ENCODE assay signal across 9 cellular contexts in genomic region chr14:25537846-25538455, GRCh38.
A peak's percentile ranks its signal among the peaks of the same experiment; 100 is the strongest.
DNase-seq lines count a peak whose midpoint lies in the region; ATAC-seq and TF ChIP-seq lines count a peak whose summit lies in the region.
"Had no signal": no experiment of that assay in that cellular context is flagged by ENCODE, and none has a peak within 500 bp of the region (broad histone marks: within the 10 kb centered on the region; RNA-seq: fewer than 3 reads in every experiment).

No MANE protein-coding gene starts in this region.

- no peak for TF ChIP-seq POLR2A in stomach (IDR thresholded peaks at IDR 0.05)

- no peaks in the 10 kb centered on the region for H3K36me3 ChIP-seq in DND-41 (ENCODE audit: insufficient read depth, low read length)
- H3K36me3 ChIP-seq in endodermal cell (ENCODE audit: control insufficient read depth, insufficient read depth, low read length), result no peaks in the 10 kb centered on the region
- no peaks in the 10 kb centered on the region for H3K36me3 ChIP-seq in stomach

- DNase-seq in DND-41 (peak; percentile 35), NCI-H748 (lab: John Stamatoyannopoulos, UW; ENCODE audit: unreplicated experiment) (peak; percentile 78), endodermal cell (peak; percentile 92), stomach (peak; percentile 44)

- H3K9me3 Mint-ChIP-seq in endodermal cell, result peaks cover 7% of the 10 kb centered on the region

- no peak overlapping the region for H3K4me2 ChIP-seq in DND-41 (ENCODE audit: insufficient read depth, low read length)

- H3K9ac ChIP-seq in DND-41 (ENCODE audit: low read depth, low read length), result no peak overlapping the region
- no peak overlapping the region for H3K9ac ChIP-seq in endodermal cell (ENCODE audit: extremely low read depth, low read length, poor library complexity, severe bottlenecking)

- H3K9me3 ChIP-seq in DND-41 (ENCODE audit: insufficient read depth, low read length, severe bottlenecking) (no peaks in the 10 kb centered on the region), endodermal cell (ENCODE audit: control insufficient read depth, low read length) (peaks cover under 1% of the 10 kb centered on the region), stomach (no peaks in the 10 kb centered on the region)

- H3K27ac Mint-ChIP-seq in endodermal cell, result no peak overlapping the region
- H3K27ac Mint-ChIP-seq: IgD-negative memory B cell had no signal

- H3K4me3 ChIP-seq in DND-41 (ENCODE audit: low read depth in 1 of 2, low read length in 2 of 2) (no peak overlapping the region), endodermal cell (ENCODE audit: low read length) (no peak overlapping the region), stomach (no peak overlapping the region)

- no peaks in the 10 kb centered on the region for H3K36me3 Mint-ChIP-seq in endodermal cell (ENCODE audit: low read depth)
- H3K36me3 Mint-ChIP-seq: IgD-negative memory B cell had no signal

- no peaks in the 10 kb centered on the region for H3K4me1 ChIP-seq in DND-41 (ENCODE audit: insufficient read depth, low read length)
- no peaks in the 10 kb centered on the region for H3K4me1 ChIP-seq in endodermal cell (ENCODE audit: control insufficient read depth, insufficient read depth, low read length)
- no peaks in the 10 kb centered on the region for H3K4me1 ChIP-seq in stomach

- H3K27me3 ChIP-seq in DND-41 (ENCODE audit: insufficient read depth, low read length, poor library complexity), result no peaks in the 10 kb centered on the region
- H3K27me3 ChIP-seq in endodermal cell (ENCODE audit: control insufficient read depth, insufficient read depth, low read length, poor library complexity, severe bottlenecking), result no peaks in the 10 kb centered on the region
- no peaks in the 10 kb centered on the region for H3K27me3 ChIP-seq in stomach

- peak; percentile 67 for TF ChIP-seq CTCF in DND-41 (IDR thresholded peaks at IDR 0.05; ENCODE audit: borderline replicate concordance, extremely low read depth, low read length, poor library complexity, severe bottlenecking)
- TF ChIP-seq CTCF in endodermal cell (conservative IDR thresholded peaks at IDR 0.05), result peak; percentile 94
- peak in 5 of 7 experiments; percentile 20 to 41 (median 31) for TF ChIP-seq CTCF in stomach (IDR thresholded peaks at IDR 0.05)

- TF ChIP-seq EP300 in stomach (IDR thresholded peaks at IDR 0.05), result no peak

- no peak overlapping the region for H3K4me3 Mint-ChIP-seq in endodermal cell
- H3K4me3 Mint-ChIP-seq: IgD-negative memory B cell had no signal

- WGBS in endodermal cell (ENCODE audit: insufficient coverage in 1 of 2, insufficient read length in 1 of 2), 2 experiments, result 33 to 85% methylated on average over 1 to 2 of the region's 2 CpGs
- WGBS in stomach, 5 donors, result 45 to 60% (median 53%) methylated on average over 2 of the region's 2 CpGs

- H3K27ac ChIP-seq in DND-41 (ENCODE audit: low read length) (no peak overlapping the region), endodermal cell (ENCODE audit: low read depth, low read length) (no peak overlapping the region), stomach (no peak overlapping the region)

- H4K20me1 ChIP-seq in DND-41 (ENCODE audit: insufficient read depth, low read length), result no peaks in the 10 kb centered on the region

- peaks cover 4% of the 10 kb centered on the region for H3K4me1 Mint-ChIP-seq in endodermal cell

- peak; percentile 69 for ATAC-seq in DND-41 (ENCODE audit: insufficient read depth, low read depth)
- peak; percentile 62 for ATAC-seq in HG02885 (IDR thresholded peaks at IDR 0.05; ENCODE audit: poor library complexity, unreplicated experiment)
- no peak for ATAC-seq in GM19397 (IDR thresholded peaks at IDR 0.05; ENCODE audit: unreplicated experiment)
- ATAC-seq in HG03108 (IDR thresholded peaks at IDR 0.05; ENCODE audit: unreplicated experiment), result no peak
- ATAC-seq in GM18502 (IDR thresholded peaks at IDR 0.05; ENCODE audit: poor library complexity, unreplicated experiment), result no peak

- intact Hi-C loops in stomach (cut with DNase I; ENCODE audit: low total_unique reads), result no loop called here

- no peaks in the 10 kb centered on the region for H3K79me2 ChIP-seq in DND-41 (ENCODE audit: insufficient read depth, low read length)

- H3K27me3 Mint-ChIP-seq in endodermal cell (ENCODE audit: insufficient read depth), result peaks cover 2% of the 10 kb centered on the region
- H3K27me3 Mint-ChIP-seq: IgD-negative memory B cell had no signal

- H2AFZ ChIP-seq in DND-41 (ENCODE audit: low read depth, low read length), result no peak overlapping the region

Comparison
In these comparisons a context has a peak if more than half of its experiments do, and no peak if none do; other contexts are left out.
1. ATAC-seq: peak in DND-41 (single experiment) and HG02885 (single experiment); none in GM19397 (single experiment), HG03108 (single experiment) and GM18502 (single experiment).
2. DNase-seq: peak in every context shown above with its lines; median percentile 92 in endodermal cell; 78 in NCI-H748; 44 in stomach; 35 in DND-41.
3. CTCF ChIP-seq: peak in every context shown above with its lines; median percentile 94 in endodermal cell; 67 in DND-41; 31 in stomach.